In the genomic region with DNA sequence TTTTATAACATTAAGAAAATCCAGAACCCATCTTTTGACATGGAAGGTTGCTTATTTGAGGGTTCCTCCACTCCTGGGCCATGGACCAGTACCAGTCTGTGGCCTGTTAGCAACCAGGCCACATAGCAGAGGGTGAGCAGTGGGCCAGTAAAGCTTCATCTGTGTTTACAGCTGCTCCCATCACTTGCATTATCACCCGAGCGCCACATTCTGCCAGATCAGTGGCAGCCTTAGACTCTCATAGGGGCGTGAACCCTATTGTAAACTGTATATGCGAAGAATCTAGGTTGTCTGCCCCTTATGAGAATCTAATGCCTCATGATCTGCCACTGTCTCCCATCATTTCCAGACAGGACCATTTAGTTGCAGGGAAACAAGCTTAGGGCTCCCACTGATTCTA, we compare ENCODE assay signal across 17 cellular contexts.
A peak's percentile ranks its signal among the peaks of the same experiment; 100 is the strongest.
DNase-seq lines count a peak whose midpoint lies in the region; ATAC-seq lines count a peak whose summit lies in the region.
"Had no signal": no experiment of that assay in that cellular context is flagged by ENCODE, and none has a peak within 500 bp of the region (broad histone marks: within the 10 kb centered on the region; RNA-seq: fewer than 3 reads in every experiment).

No MANE protein-coding gene starts in this region.

- in situ Hi-C loops in KBM-7 (cut with MboI; ENCODE audit: low pct_unique_long_range_greater_than_20kb, low sequenced_read_pairs), result no loop called here

- DNase-seq in RKO (ENCODE audit: low spot score) (peak; percentile 18), iPS-NIHi11 (ENCODE audit: low spot score) (peak; percentile 6), KBM-7 (no peak), SHP77 (lab: John Stamatoyannopoulos, UW) (no peak)
- DNase-seq: activated CD4-positive, alpha-beta memory T cell treated with anti-CD3 and anti-CD28 coated beads for 36 hours; activated T-cell treated with anti-CD3 and anti-CD28 coated beads, Interleukin-2, amount 50 U/mL, for 24 hours; EL; erythroblast; mammary epithelial cell; NCI-H1694 treated with DMSO at 0.1 percent for 48 hours; NCI-H446 treated with DMSO at 0.1 percent for 48 hours; psoas muscle; testis had no signal

- peak; percentile 60 for ATAC-seq in GM18502 (IDR thresholded peaks at IDR 0.05; ENCODE audit: poor library complexity, unreplicated experiment)
- ATAC-seq in HG03060 (IDR thresholded peaks at IDR 0.05; ENCODE audit: low read depth, unreplicated experiment), result peak; percentile 53
- no peak for ATAC-seq in GM19023 (IDR thresholded peaks at IDR 0.05; ENCODE audit: unreplicated experiment)
- ATAC-seq: natural killer cell treated with Interleukin-12 subunit alpha and Interleukin-12 subunit beta and Interleukin-15 and Interleukin-18, amount 100 ng/mL, for 72 hours; psoas muscle had no signal

Comparison
In these comparisons a context has a peak if more than half of its experiments do, and no peak if none do; other contexts are left out.
1. DNase-seq: peak in RKO (single experiment) and iPS-NIHi11 (single experiment); none in KBM-7 (single experiment) and SHP77 (0 of 2).